Comparison of ENCODE assay signal across 11 cellular contexts in the genomic region with DNA sequence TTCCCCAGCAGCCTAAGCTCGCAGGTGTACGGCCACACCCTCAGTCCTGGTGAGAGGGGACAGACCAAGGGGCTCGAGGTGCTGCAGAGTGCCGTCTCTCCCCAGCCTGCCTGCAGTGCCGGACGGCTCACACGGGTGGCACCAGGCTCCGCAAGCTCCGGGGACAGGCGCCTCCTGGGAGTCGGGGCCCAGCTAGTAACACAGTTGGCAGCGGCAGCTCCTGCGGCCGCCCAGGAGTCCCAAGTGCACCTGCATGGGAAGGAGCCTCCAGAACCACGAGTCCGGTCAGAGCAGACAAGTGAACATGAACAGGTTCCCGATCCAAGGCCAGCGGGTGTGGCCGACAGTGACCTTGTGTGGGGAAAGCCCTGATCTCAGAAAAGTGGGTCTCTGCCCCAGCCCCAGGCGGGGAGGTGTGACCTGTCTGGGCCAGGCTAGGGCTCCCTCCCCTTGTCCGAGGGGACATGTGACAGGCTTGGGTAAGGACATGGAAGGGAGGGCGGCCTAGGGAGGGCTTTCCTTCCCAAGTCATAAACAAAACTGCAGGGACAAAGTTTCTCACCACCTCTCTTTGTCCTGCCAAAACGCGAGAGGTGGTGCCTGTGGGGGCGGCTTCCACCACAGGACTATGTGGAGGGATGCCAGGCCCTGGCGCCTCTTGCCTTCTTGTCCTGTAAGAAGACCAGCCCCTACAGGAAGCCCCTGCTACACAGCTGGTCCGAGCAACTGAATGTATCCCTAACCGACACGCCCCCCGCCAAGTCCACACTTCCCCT. TPM values are rescaled to one million over a fixed set of nuclear protein-coding genes. Genes with fewer than 3 reads are reported as not detected.
DNase-seq lines count a peak whose midpoint lies in the region; ATAC-seq, FAIRE-seq and TF ChIP-seq lines count a peak whose summit lies in the region.
"Had no signal": no experiment of that assay in that cellular context is flagged by ENCODE, and none has a peak within 500 bp of the region (broad histone marks: within the 10 kb centered on the region; RNA-seq: fewer than 3 reads in every experiment).

No MANE protein-coding gene starts in this region.

- intact Hi-C loops in HepG2 (cut with micrococcal nuclease; ENCODE audit: unreplicated experiment), result no loop called here

- no peak overlapping the region for H2AFZ ChIP-seq in HepG2 (ENCODE audit: low read length)

- peaks cover 5% of the 10 kb centered on the region; the same call in 1 of the 2 replicates for H4K20me1 ChIP-seq in HepG2 (ENCODE audit: insufficient read depth, low read length)

- no peak overlapping the region for H3K4me2 ChIP-seq in HepG2 (ENCODE audit: low read depth, low read length)

- H3K4me1 ChIP-seq in HepG2 (ENCODE audit: insufficient read depth, low read length) (peaks cover 28% of the 10 kb centered on the region), suprapubic skin (peaks cover 78% of the 10 kb centered on the region)

- H3K79me2 ChIP-seq in HepG2 (ENCODE audit: insufficient read depth, low read length), result peaks cover 17% of the 10 kb centered on the region

- TF ChIP-seq CTCF in coronary artery (IDR thresholded peaks at IDR 0.05) (no peak), HepG2 (CRISPR knock-in tag; IDR thresholded peaks at IDR 0.05) (no peak), suprapubic skin (IDR thresholded peaks at IDR 0.05) (no peak)

- TF ChIP-seq EP300 in HepG2 (IDR thresholded peaks at IDR 0.05; ENCODE audit: low read depth in 2 of 2, low read length in 2 of 2) (no peak), HepG2 (CRISPR knock-in tag; IDR thresholded peaks at IDR 0.05; ENCODE audit: borderline replicate concordance) (no peak), suprapubic skin (IDR thresholded peaks at IDR 0.05) (no peak)

- POLR2A ChIA-PET in HepG2 (lab: Yijun Ruan, JAX), result no interaction called here

- TF ChIP-seq RAD21 in HepG2 (CRISPR knock-in tag; IDR thresholded peaks at IDR 0.05), result no peak

- in situ Hi-C loops in HepG2 (cut with HindIII; ENCODE audit: extremely low pct_ligation_motif_present, low pct_unique_long_range_greater_than_20kb), result no loop called here

- no peaks in the 10 kb centered on the region for H3K27me3 ChIP-seq in HepG2 (ENCODE audit: control insufficient read depth in 1 of 2, insufficient read depth in 2 of 2, low read length in 2 of 2)
- no peaks in the 10 kb centered on the region for H3K27me3 ChIP-seq in suprapubic skin

- H3K4me3 ChIP-seq in coronary artery (peak overlapping the region; percentile 34), HepG2 (replicated peaks in 1 of 3; ENCODE audit: insufficient read depth in 1 of 3, low read depth in 2 of 3, low read length in 3 of 3) (no peak overlapping the region), suprapubic skin (no peak overlapping the region)

- WGBS in HepG2 (ENCODE audit: low lambda C conversion rate), result 92% methylated on average over 17 of the region's 30 CpGs
- 49% methylated on average over 25 of the region's 30 CpGs for WGBS in suprapubic skin

- peak overlapping the region in 1 of 2 donors; percentile 69 for H3K27ac ChIP-seq in coronary artery
- H3K27ac ChIP-seq in HepG2 (ENCODE audit: extremely low read length, insufficient read depth, low read length), result no peak overlapping the region
- peak overlapping the region; percentile 73 for H3K27ac ChIP-seq in suprapubic skin

- DNase-seq in HUDEP-2 (lab: John Stamatoyannopoulos, UW; ENCODE audit: unreplicated experiment in 76 of 76), result peak in 53 of 76 experiments; percentile 10 to 70 (median 44)
- DNase-seq in coronary artery (ENCODE audit: low spot score), result no peak
- DNase-seq in HepG2 (ENCODE audit: low spot score), result no peak
- peak in 1 of 2 donors; percentile 79 for DNase-seq in suprapubic skin (ENCODE audit: low spot score in 2 of 2)
- no peak for DNase-seq in stimulated activated CD4-positive, alpha-beta T cell treated with anti-CD3 and anti-CD28 coated beads, Interleukin-2, amount 100 ng/mL, for 24 hours
- no peak for DNase-seq in NCI-H524 (lab: John Stamatoyannopoulos, UW)
- DNase-seq in NCI-H345 treated with DMSO at 0.1 percent for 48 hours (lab: John Stamatoyannopoulos, UW; ENCODE audit: unreplicated experiment), result no peak
- DNase-seq: activated B cell treated with CpG ODN at 0.5 μM for 24 hours; stimulated activated naive CD4-positive, alpha-beta T cell had no signal

- H3K9ac ChIP-seq in HepG2 (ENCODE audit: insufficient read depth, low read depth, low read length), result no peak overlapping the region

- ATAC-seq in HepG2 (no peak), HG02571 (IDR thresholded peaks at IDR 0.05; ENCODE audit: unreplicated experiment) (no peak)

- FAIRE-seq in HepG2 (lab: Jason Lieb, UNC), result no peak
- FAIRE-seq: G401.6 had no signal

- CTCF ChIA-PET in HepG2 (lab: Yijun Ruan, JAX; ENCODE audit: low intra/inter-chr PET ratio, low total read pairs), result no interaction called here

- no peaks in the 10 kb centered on the region for H3K9me3 ChIP-seq in HepG2 (ENCODE audit: low read length)
- no peaks in the 10 kb centered on the region for H3K9me3 ChIP-seq in suprapubic skin

- TF ChIP-seq POLR2A in HepG2 (IDR thresholded peaks at IDR 0.05; ENCODE audit: insufficient read depth in 1 of 2, low read depth in 2 of 2, low read length in 2 of 2) (no peak), suprapubic skin (IDR thresholded peaks at IDR 0.05) (no peak)

- BruUV-seq in HepG2 (replicated peaks; lab: Mats Ljungman, UMichigan), result no TSS peak

- H3K36me3 ChIP-seq in HepG2 (replicated peaks in 1 of 2; ENCODE audit: control insufficient read depth in 1 of 2, insufficient read depth in 2 of 2, low read length in 2 of 2), result peaks cover 7 to 11% of the 10 kb centered on the region in 2 experiments; a peak in 3 of 5 replicates
- H3K36me3 ChIP-seq in suprapubic skin, result peaks cover 7% of the 10 kb centered on the region

TF ChIP-seq in HepG2, 621 proteins besides CTCF, POLR2A, EP300 and RAD21 (continues in another document):
- TF ChIP-seq, protein P1, sequence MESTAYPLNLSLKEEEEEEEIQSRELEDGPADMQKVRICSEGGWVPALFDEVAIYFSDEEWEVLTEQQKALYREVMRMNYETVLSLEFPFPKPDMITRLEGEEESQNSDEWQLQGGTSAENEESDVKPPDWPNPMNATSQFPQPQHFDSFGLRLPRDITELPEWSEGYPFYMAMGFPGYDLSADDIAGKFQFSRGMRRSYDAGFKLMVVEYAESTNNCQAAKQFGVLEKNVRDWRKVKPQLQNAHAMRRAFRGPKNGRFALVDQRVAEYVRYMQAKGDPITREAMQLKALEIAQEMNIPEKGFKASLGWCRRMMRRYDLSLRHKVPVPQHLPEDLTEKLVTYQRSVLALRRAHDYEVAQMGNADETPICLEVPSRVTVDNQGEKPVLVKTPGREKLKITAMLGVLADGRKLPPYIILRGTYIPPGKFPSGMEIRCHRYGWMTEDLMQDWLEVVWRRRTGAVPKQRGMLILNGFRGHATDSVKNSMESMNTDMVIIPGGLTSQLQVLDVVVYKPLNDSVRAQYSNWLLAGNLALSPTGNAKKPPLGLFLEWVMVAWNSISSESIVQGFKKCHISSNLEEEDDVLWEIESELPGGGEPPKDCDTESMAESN (CRISPR knock-in tag; conservative IDR thresholded peaks at IDR 0.05), result no peak
- TF ChIP-seq AGO2 (optimal IDR thresholded peaks at IDR 0.05; ENCODE audit: low read depth, low read length) (peak; percentile 45), KDM4B (CRISPR knock-in tag; IDR thresholded peaks at IDR 0.05) (no peak), RXRA (CRISPR knock-in tag; IDR thresholded peaks at IDR 0.05) (no peak)
- TF ChIP-seq, protein P2, sequence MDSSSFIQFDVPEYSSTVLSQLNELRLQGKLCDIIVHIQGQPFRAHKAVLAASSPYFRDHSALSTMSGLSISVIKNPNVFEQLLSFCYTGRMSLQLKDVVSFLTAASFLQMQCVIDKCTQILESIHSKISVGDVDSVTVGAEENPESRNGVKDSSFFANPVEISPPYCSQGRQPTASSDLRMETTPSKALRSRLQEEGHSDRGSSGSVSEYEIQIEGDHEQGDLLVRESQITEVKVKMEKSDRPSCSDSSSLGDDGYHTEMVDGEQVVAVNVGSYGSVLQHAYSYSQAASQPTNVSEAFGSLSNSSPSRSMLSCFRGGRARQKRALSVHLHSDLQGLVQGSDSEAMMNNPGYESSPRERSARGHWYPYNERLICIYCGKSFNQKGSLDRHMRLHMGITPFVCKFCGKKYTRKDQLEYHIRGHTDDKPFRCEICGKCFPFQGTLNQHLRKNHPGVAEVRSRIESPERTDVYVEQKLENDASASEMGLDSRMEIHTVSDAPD (CRISPR knock-in tag; IDR thresholded peaks at IDR 0.05), result no peak

RNA-seq across cellular contexts. Expression of a gene that starts 46.5 kb away (rescaled TPM):
- total RNA-seq in HepG2 (2016; rRNA removed; fragmentation: Illumina TruSeq; extraction: Trizol) (11.6 and 12.2 TPM in 2 replicates), suprapubic skin (10 to 100 TPM; 16.0 to 29.0 (median 22.7) TPM)
- 8.6 and 9.6 TPM in 2 replicates for total RNA-seq in HepG2 (2016; cell fraction: cytosol; rRNA removed; fragmentation: Illumina TruSeq; extraction: Trizol; ENCODE audit: low read depth)
- total RNA-seq in HepG2 (2016; cell fraction: insoluble cytoplasmic fraction; rRNA removed; fragmentation: Illumina TruSeq; extraction: Trizol), result 9.5 and 12.5 TPM in 2 replicates
- total RNA-seq in HepG2 (2016; cell fraction: membrane; rRNA removed; fragmentation: Illumina TruSeq; extraction: Trizol), result 12.7 and 15.3 TPM in 2 replicates
- 8.8 and 10.0 TPM in 2 replicates for total RNA-seq in HepG2 (2016; cell fraction: nucleus; rRNA removed; fragmentation: Illumina TruSeq; extraction: Trizol)
- polyA plus RNA-seq in HepG2 (2011; rRNA removed), result 11.7 and 12.7 TPM in 2 replicates
- 7.4 and 11.8 TPM in 2 replicates for polyA plus RNA-seq in HepG2 (2011; cell fraction: cytosol; rRNA removed)
- 27.2 and 40.6 TPM in 2 replicates for polyA plus RNA-seq in HepG2 (2011; cell fraction: nucleus; rRNA removed)
- 11.3 and 13.5 TPM in 2 replicates for polyA plus RNA-seq in HepG2 (2012)
- polyA plus RNA-seq in HepG2 (2016; cell fraction: cytosol; fragmentation: Illumina TruSeq; extraction: Trizol; ENCODE audit: low read depth), result 4.7 and 6.0 TPM in 2 replicates
- 21.6 and 27.3 TPM in 2 replicates for polyA plus RNA-seq in HepG2 (2016; cell fraction: insoluble cytoplasmic fraction; fragmentation: Illumina TruSeq; extraction: Trizol; ENCODE audit: low read depth)
- polyA plus RNA-seq in HepG2 (2016; cell fraction: membrane; fragmentation: Illumina TruSeq; extraction: Trizol; ENCODE audit: low read depth), result 15.1 and 15.5 TPM in 2 replicates
- polyA plus RNA-seq in HepG2 (2016; cell fraction: nucleus; fragmentation: Illumina TruSeq; extraction: Trizol; ENCODE audit: insufficient read depth, low read depth), result 29.9 and 38.7 TPM in 2 replicates
- polyA minus RNA-seq in HepG2 (2011; rRNA and poly(A)+ RNA removed; ENCODE audit: low replicate concordance), result 22.8 and 26.1 TPM in 2 replicates
- polyA minus RNA-seq in HepG2 (2011; cell fraction: cytosol; rRNA and poly(A)+ RNA removed), result 20.7 and 22.7 TPM in 2 replicates
- polyA minus RNA-seq in HepG2 (2011; cell fraction: nucleus; rRNA and poly(A)+ RNA removed), result 5.4 and 5.6 TPM in 2 replicates

Comparison
In these comparisons a context has a peak if more than half of its experiments do, and no peak if none do; other contexts are left out.
1. DNase-seq: peak in HUDEP-2 (53 of 76); none in coronary artery (single experiment), HepG2 (single experiment), stimulated activated CD4-positive, alpha-beta T cell treated with anti-CD3 and anti-CD28 coated beads, Interleukin-2, amount 100 ng/mL, for 24 hours (0 of 2), NCI-H524 (0 of 2) and NCI-H345 treated with DMSO at 0.1 percent for 48 hours (single experiment).